In the genomic region with DNA sequence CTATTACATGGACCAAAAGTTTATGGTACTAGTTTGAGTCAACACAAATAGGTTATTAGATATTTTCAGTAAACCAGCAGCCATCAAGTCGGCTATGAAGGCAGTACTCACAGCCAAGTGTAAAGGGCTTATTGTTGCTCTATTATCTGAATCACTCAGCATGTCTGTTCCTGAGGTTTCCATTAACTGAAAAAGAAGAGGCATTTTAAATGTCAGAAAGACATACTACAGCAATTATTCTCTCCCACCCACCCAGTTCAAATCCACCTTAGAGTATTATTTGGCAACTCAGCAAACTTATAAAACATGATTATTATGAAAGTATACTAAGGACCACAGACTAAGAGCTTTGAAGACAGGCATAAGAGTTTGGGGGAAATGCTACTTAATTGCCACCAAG, we compare ENCODE assay signal across 20 cellular contexts.
"Had no signal": no experiment of that assay in that cellular context is flagged by ENCODE, and none has a peak within 500 bp of the region (broad histone marks: within the 10 kb centered on the region; RNA-seq: fewer than 3 reads in every experiment).

No MANE protein-coding gene starts in this region.

- H3K27ac ChIP-seq: esophagus squamous epithelium, pancreas, stomach had no signal

- H3K4me3 ChIP-seq: esophagus squamous epithelium, pancreas, stomach had no signal

- DNase-seq: activated CD4-positive, alpha-beta memory T cell treated with anti-CD3 and anti-CD28 coated beads, Interleukin-2, amount 10 ng/mL, durations not matched to agents 7 days and 5 days; activated CD4-positive, alpha-beta T cell treated with anti-CD3 and anti-CD28 coated beads for 48 hours; activated CD8-positive, alpha-beta memory T cell treated with anti-CD3 and anti-CD28 coated beads, Interleukin-2, amount 10 ng/mL, durations not matched to agents 7 days and 5 days; activated naive CD4-positive, alpha-beta T cell treated with anti-CD3 and anti-CD28 coated beads for 36 hours; activated naive CD8-positive, alpha-beta T cell treated with anti-CD3 and anti-CD28 coated beads, Interleukin-2, amount 50 U/mL, for 24 hours; aorta; cerebellar nuclear complex; effector memory CD4-positive, alpha-beta T cell; esophagus squamous epithelium; left cardiac atrium; mesenchymal stem cell; naive thymus-derived CD8-positive, alpha-beta T cell; pancreas; stimulated activated CD4-positive, alpha-beta T cell treated with anti-CD3 and anti-CD28 coated beads, Interleukin-4, amount 100 ng/mL, for 24 hours; stomach; T-cell; trophoblast cell had no signal

- ATAC-seq: activated CD8-positive, alpha-beta memory T cell treated with anti-CD3 and anti-CD28 coated beads, Interleukin-2, amount 10 ng/mL, durations not matched to agents 7 days and 5 days; activated naive CD8-positive, alpha-beta T cell treated with anti-CD3 and anti-CD28 coated beads, Interleukin-2, amount 50 U/mL, for 24 hours; left cardiac atrium; naive thymus-derived CD8-positive, alpha-beta T cell; pancreas; sciatic nerve; stimulated activated effector memory CD8-positive, alpha-beta T cell treated with anti-CD3 and anti-CD28 coated beads, Interleukin-12 subunit alpha, Interleukin-12 subunit beta, amount 100 ng/mL, for 72 hours; T-cell; WTC11 had no signal

- H3K27me3 ChIP-seq: esophagus squamous epithelium, pancreas, stomach had no signal

- H3K9me3 ChIP-seq: esophagus squamous epithelium, pancreas, stomach had no signal

- H3K4me1 ChIP-seq: esophagus squamous epithelium, pancreas had no signal
